In genomic region chr5:93899026-93899600, GRCh38 we compare ENCODE assay signal across 8 cellular contexts.
DNase-seq lines count a peak whose midpoint lies in the region; ATAC-seq and TF ChIP-seq lines count a peak whose summit lies in the region.

No MANE protein-coding gene starts in this region.

- H3K9me3 Mint-ChIP-seq in MCF 10A (ENCODE audit: unreplicated experiment), result no peaks in the 10 kb centered on the region
- no peaks in the 10 kb centered on the region for H3K9me3 Mint-ChIP-seq in activated T-cell treated with anti-CD3 and anti-CD28 coated beads, Interleukin-2, amount 50 U/mL, for 24 hours
- no peaks in the 10 kb centered on the region for H3K9me3 Mint-ChIP-seq in T-helper 2 cell treated with Interferon-gamma antibody and Interleukin-4, amounts not matched to agents 5 μg/mL and 100 μg/mL, for 36 hours

- no peak overlapping the region for H3K4me3 Mint-ChIP-seq in MCF 10A (ENCODE audit: unreplicated experiment)
- no peak overlapping the region for H3K4me3 Mint-ChIP-seq in activated T-cell treated with anti-CD3 and anti-CD28 coated beads, Interleukin-2, amount 50 U/mL, for 24 hours
- H3K4me3 Mint-ChIP-seq in T-helper 2 cell treated with Interferon-gamma antibody and Interleukin-4, amounts not matched to agents 5 μg/mL and 100 μg/mL, for 36 hours, result no peak overlapping the region

- no peak overlapping the region for H3K4me3 ChIP-seq in breast epithelium
- H3K4me3 ChIP-seq in parathyroid adenoma (ENCODE audit: low read depth, low read length), result no peak overlapping the region
- H3K4me3 ChIP-seq in uterus, result no peak overlapping the region

- ATAC-seq in HG02981 (IDR thresholded peaks at IDR 0.05; ENCODE audit: unreplicated experiment) (peak; percentile 77), SK-N-SH treated with all-trans-retinoic acid at 6 μM for 48 hours (peak; percentile 51; the same call in 2 of the 3 replicates)

- TF ChIP-seq CTCF in MCF 10A (IDR thresholded peaks at IDR 0.05; ENCODE audit: unreplicated experiment), result peak; percentile 39
- peak in 1 of 3 donors; percentile 14 for TF ChIP-seq CTCF in breast epithelium (IDR thresholded peaks at IDR 0.05)
- TF ChIP-seq CTCF in parathyroid adenoma (IDR thresholded peaks at IDR 0.05), result peak; percentile 20
- TF ChIP-seq CTCF in uterus (IDR thresholded peaks at IDR 0.05), result no peak

- H3K27me3 ChIP-seq in breast epithelium (no peaks in the 10 kb centered on the region), parathyroid adenoma (ENCODE audit: control insufficient read depth, insufficient read depth, low read length) (no peaks in the 10 kb centered on the region), uterus (no peaks in the 10 kb centered on the region)

- intact Hi-C loops in MCF 10A (cut with micrococcal nuclease), result loop anchor here (5.0 to 10.0 kb wide), 3 partner anchors 62 to 838 kb away; no protein-coding TSS in a partner anchor
- intact Hi-C loops in breast epithelium (cut with DNase I; ENCODE audit: low total_unique reads), result no loop called here
- intact Hi-C loops in uterus (cut with DNase I; ENCODE audit: low total_unique reads), result no loop called here

- no peak for TF ChIP-seq POLR2A in breast epithelium (IDR thresholded peaks at IDR 0.05)
- no peak for TF ChIP-seq POLR2A in uterus (IDR thresholded peaks at IDR 0.05)

- no peaks in the 10 kb centered on the region for H3K36me3 Mint-ChIP-seq in MCF 10A (ENCODE audit: insufficient read depth, unreplicated experiment)
- H3K36me3 Mint-ChIP-seq in activated T-cell treated with anti-CD3 and anti-CD28 coated beads, Interleukin-2, amount 50 U/mL, for 24 hours (ENCODE audit: low read depth), result no peaks in the 10 kb centered on the region
- H3K36me3 Mint-ChIP-seq in T-helper 2 cell treated with Interferon-gamma antibody and Interleukin-4, amounts not matched to agents 5 μg/mL and 100 μg/mL, for 36 hours (ENCODE audit: low read depth), result no peaks in the 10 kb centered on the region

- no peaks in the 10 kb centered on the region for H3K4me1 Mint-ChIP-seq in MCF 10A (ENCODE audit: insufficient read depth, unreplicated experiment)
- no peaks in the 10 kb centered on the region for H3K4me1 Mint-ChIP-seq in activated T-cell treated with anti-CD3 and anti-CD28 coated beads, Interleukin-2, amount 50 U/mL, for 24 hours (ENCODE audit: low read depth)
- H3K4me1 Mint-ChIP-seq in T-helper 2 cell treated with Interferon-gamma antibody and Interleukin-4, amounts not matched to agents 5 μg/mL and 100 μg/mL, for 36 hours (ENCODE audit: low read depth), result no peaks in the 10 kb centered on the region

- no peaks in the 10 kb centered on the region for H3K9me3 ChIP-seq in breast epithelium
- no peaks in the 10 kb centered on the region for H3K9me3 ChIP-seq in parathyroid adenoma (ENCODE audit: control insufficient read depth, low read length)
- no peaks in the 10 kb centered on the region for H3K9me3 ChIP-seq in uterus

- POLR2A ChIA-PET in MCF 10A (lab: Yijun Ruan, JAX), result interaction anchor here (0.6 to 0.7 kb wide), 2 partner anchors 165 to 290 kb away, joined by 3 to 4 read pairs; no protein-coding TSS in a partner anchor

- no peak overlapping the region for H3K27ac ChIP-seq in breast epithelium
- no peak overlapping the region for H3K27ac ChIP-seq in parathyroid adenoma
- H3K27ac ChIP-seq in uterus, result no peak overlapping the region

- no TSS peak for BruUV-seq in MCF 10A (replicated peaks; lab: Mats Ljungman, UMichigan)

- no peaks in the 10 kb centered on the region for H3K4me1 ChIP-seq in breast epithelium
- no peaks in the 10 kb centered on the region for H3K4me1 ChIP-seq in parathyroid adenoma
- no peaks in the 10 kb centered on the region for H3K4me1 ChIP-seq in uterus

- no peak overlapping the region for H2AFZ ChIP-seq in parathyroid adenoma

- no peak overlapping the region for H3K4me2 ChIP-seq in parathyroid adenoma (ENCODE audit: low read length)

- no peaks in the 10 kb centered on the region for H3K79me2 ChIP-seq in parathyroid adenoma

- no peak overlapping the region for H3K27ac Mint-ChIP-seq in MCF 10A (ENCODE audit: low read depth, unreplicated experiment)
- no peak overlapping the region for H3K27ac Mint-ChIP-seq in activated T-cell treated with anti-CD3 and anti-CD28 coated beads, Interleukin-2, amount 50 U/mL, for 24 hours
- H3K27ac Mint-ChIP-seq in T-helper 2 cell treated with Interferon-gamma antibody and Interleukin-4, amounts not matched to agents 5 μg/mL and 100 μg/mL, for 36 hours, result no peak overlapping the region

- no peaks in the 10 kb centered on the region for H3K27me3 Mint-ChIP-seq in MCF 10A (ENCODE audit: insufficient read depth, unreplicated experiment)
- H3K27me3 Mint-ChIP-seq in activated T-cell treated with anti-CD3 and anti-CD28 coated beads, Interleukin-2, amount 50 U/mL, for 24 hours, result no peaks in the 10 kb centered on the region
- no peaks in the 10 kb centered on the region for H3K27me3 Mint-ChIP-seq in T-helper 2 cell treated with Interferon-gamma antibody and Interleukin-4, amounts not matched to agents 5 μg/mL and 100 μg/mL, for 36 hours (ENCODE audit: low read depth)

- no peak overlapping the region for H3K9ac ChIP-seq in parathyroid adenoma

- H3K36me3 ChIP-seq in breast epithelium (no peaks in the 10 kb centered on the region), parathyroid adenoma (ENCODE audit: control insufficient read depth, insufficient read depth, low read length) (no peaks in the 10 kb centered on the region), uterus (no peaks in the 10 kb centered on the region)

- DNase-seq in MCF 10A (ENCODE audit: unreplicated experiment) (peak; percentile 24), breast epithelium (ENCODE audit: low spot score in 2 of 2) (no peak), uterus (no peak)
- DNase-seq in activated T-cell treated with anti-CD3 and anti-CD28 coated beads, Interleukin-2, amount 50 U/mL, for 24 hours, result no peak
- no peak for DNase-seq in T-helper 2 cell treated with Interferon-gamma antibody and Interleukin-4, amounts not matched to agents 5 μg/mL and 100 μg/mL, for 36 hours (ENCODE audit: low spot score)

- CTCF ChIA-PET in MCF 10A (lab: Yijun Ruan, JAX), result interaction anchor here (0.6 to 1.4 kb wide), 10 partner anchors 9 to 838 kb away, joined by 3 to 7 read pairs (median 4); no protein-coding TSS in a partner anchor

TF ChIP-seq in SK-N-SH treated with all-trans-retinoic acid at 6 μM for 48 hours, 23 proteins besides CTCF, POLR2A, EP300 and RAD21:
- TF ChIP-seq ZNF565 (CRISPR knock-in tag; conservative IDR thresholded peaks at IDR 0.05; ENCODE audit: low read depth), result no peak
- no peak for TF ChIP-seq BACH2 (CRISPR knock-in tag; IDR thresholded peaks at IDR 0.05; ENCODE audit: borderline replicate concordance)
- TF ChIP-seq SNAI2 (CRISPR knock-in tag; IDR thresholded peaks at IDR 0.05), result no peak
- 0 out of 2 replicates have a peak, but pooled peaks have one; percentile 24 for TF ChIP-seq TCF4 (CRISPR knock-in tag; IDR thresholded peaks at IDR 0.05; ENCODE audit: borderline replicate concordance)

Comparison
In these comparisons a context has a peak if more than half of its experiments do, and no peak if none do; other contexts are left out.
1. CTCF ChIP-seq: peak in MCF 10A (single experiment) and parathyroid adenoma (single experiment); none in uterus (0 of 4).